In genomic region chr9:130118841-130119520, GRCh38 we compare ENCODE assay signal across 8 cellular contexts. TPM values are rescaled to one million over a fixed set of nuclear protein-coding genes. Genes with fewer than 3 reads are reported as not detected.
DNase-seq lines count a peak whose midpoint lies in the region; ATAC-seq, FAIRE-seq and TF ChIP-seq lines count a peak whose summit lies in the region.

No MANE protein-coding gene starts in this region.

- TF ChIP-seq EP300 in K562 (IDR thresholded peaks at IDR 0.05; ENCODE audit: low read length): no peak

- DNase-seq in D341Med (ENCODE audit: low spot score) (peak; percentile 90), NCI-H146 treated with DMSO at 0.1 percent for 48 hours (lab: John Stamatoyannopoulos, UW; ENCODE audit: unreplicated experiment) (peak; percentile 86), K562 (ENCODE audit: extremely low read depth in 1 of 4, low spot score in 3 of 4) (no peak), neural progenitor cell (ENCODE audit: low spot score) (peak; percentile 46), PC-3 (no peak), SIG-M5 (lab: John Stamatoyannopoulos, UW) (no peak), middle frontal gyrus (ENCODE audit: extremely low spot score, low spot score) (no peak)

- no peak overlapping the region for H2AFZ ChIP-seq in K562 (ENCODE audit: low read depth, low read length)
- no peak overlapping the region for H2AFZ ChIP-seq in neural progenitor cell (replicated peaks)
- H2AFZ ChIP-seq in PC-3 (ENCODE audit: low read length): no peak overlapping the region

- H3K27ac ChIP-seq in K562 (ENCODE audit: extremely low read depth, low read depth, low read length): no peak overlapping the region
- no peak overlapping the region for H3K27ac ChIP-seq in neural progenitor cell
- no peak overlapping the region for H3K27ac ChIP-seq in PC-3 (ENCODE audit: low read length)

- no peaks in the 10 kb centered on the region for H3K9me3 Mint-ChIP-seq in neural progenitor cell

- H3K9me3 ChIP-seq in K562 (replicated peaks; ENCODE audit: control insufficient read depth, insufficient read depth, low read depth, low read length) (no peaks in the 10 kb centered on the region), neural progenitor cell (ENCODE audit: low read depth) (no peaks in the 10 kb centered on the region), PC-3 (ENCODE audit: low read length) (no peaks in the 10 kb centered on the region)

- H4K20me1 ChIP-seq in K562 (replicated peaks; ENCODE audit: control insufficient read depth, insufficient read depth, low read length) (no peaks in the 10 kb centered on the region), neural progenitor cell (ENCODE audit: low read depth) (peaks cover 9% of the 10 kb centered on the region), PC-3 (ENCODE audit: low read length) (no peaks in the 10 kb centered on the region)

- no peaks in the 10 kb centered on the region for H3K9me1 ChIP-seq in K562 (ENCODE audit: control insufficient read depth, insufficient read depth, low read length)

- in situ Hi-C loops in K562 (cut with MboI): no loop called here

- TF ChIP-seq RAD21 in K562 (CRISPR knock-in tag; conservative IDR thresholded peaks at IDR 0.05 in 1 of 2, IDR thresholded peaks at IDR 0.05 in 1 of 2): no peak

- H3F3A ChIP-seq in neural progenitor cell (ENCODE audit: low read depth) (peaks cover 18% of the 10 kb centered on the region), PC-3 (ENCODE audit: low read length, unreplicated experiment) (no peaks in the 10 kb centered on the region)

- no peak overlapping the region for H3K4me3 Mint-ChIP-seq in neural progenitor cell

- no peak for FAIRE-seq in K562 (lab: Jason Lieb, UNC)

- H3K27me3 Mint-ChIP-seq in neural progenitor cell (ENCODE audit: insufficient read depth, low read depth): peaks cover 5% of the 10 kb centered on the region

- no peak for ATAC-seq in K562
- ATAC-seq in PC-3: no peak
- no peak for ATAC-seq in GM18861 (IDR thresholded peaks at IDR 0.05; ENCODE audit: unreplicated experiment)

- H3K9ac ChIP-seq in K562 (ENCODE audit: insufficient read depth in 1 of 2, low read depth in 2 of 2, low read length in 2 of 2): peak overlapping the region in 1 of 2 experiments; percentile 73; a peak in 2 of 4 replicates
- no peak overlapping the region for H3K9ac ChIP-seq in neural progenitor cell
- no peak overlapping the region for H3K9ac ChIP-seq in PC-3 (ENCODE audit: low read length)

- no peak overlapping the region for H3K4me2 ChIP-seq in K562 (ENCODE audit: insufficient read depth, low read length)
- H3K4me2 ChIP-seq in neural progenitor cell: no peak overlapping the region
- H3K4me2 ChIP-seq in PC-3 (ENCODE audit: low read length): no peak overlapping the region

- H3K4me3 ChIP-seq in K562 (no peak overlapping the region), neural progenitor cell (no peak overlapping the region), PC-3 (ENCODE audit: low read length) (no peak overlapping the region)

- CTCF ChIA-PET in K562 (lab: Yijun Ruan, JAX; ENCODE audit: low intra/inter-chr PET ratio): no interaction called here
- CTCF ChIA-PET in PC-3 (lab: Charles Lee): no interaction called here

- no peaks in the 10 kb centered on the region for H3K9me2 ChIP-seq in PC-3 (replicated peaks; ENCODE audit: low read length)

- intact Hi-C loops in K562 (cut with micrococcal nuclease): no loop called here
- intact Hi-C loops in PC-3 (cut with micrococcal nuclease): no loop called here

- H3K4me1 Mint-ChIP-seq in neural progenitor cell: peaks cover 37% of the 10 kb centered on the region

- H3K79me2 ChIP-seq in K562 (ENCODE audit: control insufficient read depth, insufficient read depth, low read length) (no peaks in the 10 kb centered on the region), neural progenitor cell (ENCODE audit: low read depth) (no peaks in the 10 kb centered on the region), PC-3 (ENCODE audit: low read length) (no peaks in the 10 kb centered on the region)

- peak overlapping the region; percentile 90 for H3K27ac Mint-ChIP-seq in neural progenitor cell

- peaks cover 15% of the 10 kb centered on the region for H3K36me3 Mint-ChIP-seq in neural progenitor cell

- no peak for TF ChIP-seq POLR2A in K562 (conservative IDR thresholded peaks at IDR 0.05)

- H3K36me3 ChIP-seq in K562 (ENCODE audit: control insufficient read depth, insufficient read depth, low read length) (peaks cover 39% of the 10 kb centered on the region; the same call in 2 of the 3 replicates), neural progenitor cell (no peaks in the 10 kb centered on the region), PC-3 (ENCODE audit: low read depth, low read length) (no peaks in the 10 kb centered on the region)

- H3K4me1 ChIP-seq in K562 (replicated peaks in 1 of 2; ENCODE audit: control insufficient read depth in 2 of 2, insufficient read depth in 2 of 2, low read length in 2 of 2) (peaks cover 3 to 5% of the 10 kb centered on the region in 2 experiments; a peak in 4 of 5 replicates), neural progenitor cell (peaks cover 27% of the 10 kb centered on the region), PC-3 (ENCODE audit: insufficient read depth, low read length) (peaks cover 9% of the 10 kb centered on the region; the same call in 1 of the 2 replicates)

- TF ChIP-seq CTCF in K562 (IDR thresholded peaks at IDR 0.05 in 2 of 3, conservative IDR thresholded peaks at IDR 0.05 in 1 of 3; ENCODE audit: insufficient read depth in 2 of 3, low read depth in 1 of 3, low read length in 3 of 3) (no peak), neural progenitor cell (IDR thresholded peaks at IDR 0.05) (no peak), PC-3 (conservative IDR thresholded peaks at IDR 0.05; ENCODE audit: low read depth, low read length) (no peak)

- BruUV-seq in K562 (replicated peaks; lab: Mats Ljungman, UMichigan) (no TSS peak), PC-3 (replicated peaks; lab: Mats Ljungman, UMichigan) (no TSS peak)

- H3K27me3 ChIP-seq in K562 (ENCODE audit: control insufficient read depth in 2 of 2, insufficient read depth in 2 of 2, low read length in 2 of 2) (no peaks in the 10 kb centered on the region), neural progenitor cell (no peaks in the 10 kb centered on the region), PC-3 (ENCODE audit: low read length) (no peaks in the 10 kb centered on the region)

- 84% methylated on average over 17 of the region's 17 CpGs for WGBS in K562 (ENCODE audit: insufficient coverage, low coverage, missing lambda C conversion rate)

- POLR2A ChIA-PET in K562 (lab: Yijun Ruan, JAX) (interaction anchor here (0.6 to 1.2 kb wide), 2 partner anchors 10 to 233 kb away, joined by 4 read pairs; no protein-coding TSS in a partner anchor), PC-3 (lab: Charles Lee; ENCODE audit: unreplicated experiment) (interaction anchor here (0.7 kb wide), 1 partner anchor 80 kb away, joined by 3 read pairs; no protein-coding TSS in a partner anchor)

TF ChIP-seq in K562, 482 proteins besides CTCF, POLR2A, EP300 and RAD21:
- TF ChIP-seq POLR2G (IDR thresholded peaks at IDR 0.05; ENCODE audit: low read depth, low read length): 0 out of 2 replicates have a peak, but pooled peaks have one; percentile 16
- TF ChIP-seq ZNF778 (CRISPR knock-in tag; IDR thresholded peaks at IDR 0.05): no peak
- TF ChIP-seq NFIC (IDR thresholded peaks at IDR 0.05): peak; percentile 47

RNA-seq across cellular contexts. Expression of gene NCS1, which starts 53.2 kb away (rescaled TPM):
- total RNA-seq in K562 (2011; cell fraction: chromatin; rRNA removed; ENCODE audit: low replicate concordance): 6.1 and 14.0 TPM in 2 replicates
- total RNA-seq in K562 (2011; cell fraction: nucleolus; rRNA removed): 10.3 and 11.0 TPM in 2 replicates
- 7.1 and 7.5 TPM in 2 replicates for total RNA-seq in K562 (2011; cell fraction: nucleoplasm; rRNA removed)
- total RNA-seq in K562 (2014; rRNA removed): 9.6 and 11.6 TPM in 2 replicates
- total RNA-seq in K562 (2014; rRNA removed; fragmentation: Illumina TruSeq; extraction: Trizol): 7.6 and 8.0 TPM in 2 replicates
- 6.9 and 7.4 TPM in 2 replicates for total RNA-seq in K562 (2015; rRNA removed; fragmentation: Illumina TruSeq; extraction: Trizol)
- 22.8 and 25.0 TPM in 2 replicates for total RNA-seq in K562 (2021)
- polyA plus RNA-seq in K562 (2011; rRNA removed): 24.0 and 27.0 TPM in 2 replicates
- 25.2 and 37.2 TPM in 2 replicates for polyA plus RNA-seq in K562 (2011; cell fraction: cytosol; rRNA removed)
- polyA plus RNA-seq in K562 (2011; cell fraction: nucleus; rRNA removed): 10.2 and 16.2 TPM in 2 replicates
- polyA plus RNA-seq in K562 (2012): 9.2 and 10.6 TPM in 2 replicates
- 10.5 and 19.7 TPM in 2 replicates for polyA plus RNA-seq in K562 (2014; fragmentation: Illumina TruSeq; extraction: Trizol)
- under 1 TPM; 0.28 to 0.66 TPM for polyA plus RNA-seq in K562 (2014; fragmentation: Nextera tagmentation; extraction: Ambion mirVana)
- 11.2 and 13.1 TPM in 2 replicates for polyA plus RNA-seq in K562 (2014; rRNA removed)
- polyA minus RNA-seq in K562 (2011; rRNA and poly(A)+ RNA removed): 12.8 and 20.5 TPM in 2 replicates
- 14.7 and 17.9 TPM in 2 replicates for polyA minus RNA-seq in K562 (2011; cell fraction: cytosol; rRNA and poly(A)+ RNA removed)
- polyA minus RNA-seq in K562 (2011; cell fraction: nucleus; rRNA and poly(A)+ RNA removed): 3.1 and 3.7 TPM in 2 replicates
- 16.0 and 28.5 TPM in 2 replicates for total RNA-seq in neural progenitor cell (ENCODE audit: low replicate concordance)
- total RNA-seq in PC-3 (2014; rRNA removed): 13.4 and 14.0 TPM in 2 replicates

Comparison
In these comparisons a context has a peak if more than half of its experiments do, and no peak if none do; other contexts are left out.
1. DNase-seq: peak in D341Med (single experiment), NCI-H146 treated with DMSO at 0.1 percent for 48 hours (single experiment) and neural progenitor cell (single experiment); none in K562 (0 of 4), PC-3 (single experiment), SIG-M5 (single experiment) and middle frontal gyrus (single experiment).